In the genomic region with DNA sequence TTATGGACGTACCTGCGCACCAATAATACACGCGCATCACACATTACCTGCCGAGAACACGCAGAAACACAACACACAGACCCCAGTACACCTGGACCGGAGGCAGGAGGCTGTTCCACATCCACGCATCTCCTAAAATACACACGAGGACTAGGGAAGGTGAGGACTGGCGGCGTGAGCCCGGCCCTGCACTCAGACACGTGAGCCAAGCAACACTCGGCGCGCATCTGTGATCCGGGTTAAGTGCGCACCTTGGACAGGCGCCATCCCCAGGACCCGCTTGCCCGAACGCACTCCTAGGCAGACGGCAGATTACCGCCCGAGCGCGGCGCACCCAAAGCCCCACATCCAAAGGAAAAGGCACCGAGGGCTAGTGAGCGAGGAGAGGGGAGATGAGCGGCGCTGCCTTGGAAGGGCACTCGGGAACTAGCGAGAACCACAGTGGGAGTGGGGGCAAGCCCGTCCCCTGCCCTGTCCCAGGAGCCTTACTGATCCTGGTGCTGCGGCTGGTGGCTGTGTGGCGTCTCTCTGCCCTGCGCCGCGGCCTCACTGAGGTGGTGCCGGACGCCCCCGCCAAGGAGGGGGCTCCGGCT, we compare ENCODE assay signal across 1 cellular context.
TF ChIP-seq lines count a peak whose summit lies in the region.

No MANE protein-coding gene starts in this region.

TF ChIP-seq in HepG2, 621 proteins besides CTCF, POLR2A, EP300 and RAD21 (continued from another document and continues in another):
- TF ChIP-seq, protein P1, sequence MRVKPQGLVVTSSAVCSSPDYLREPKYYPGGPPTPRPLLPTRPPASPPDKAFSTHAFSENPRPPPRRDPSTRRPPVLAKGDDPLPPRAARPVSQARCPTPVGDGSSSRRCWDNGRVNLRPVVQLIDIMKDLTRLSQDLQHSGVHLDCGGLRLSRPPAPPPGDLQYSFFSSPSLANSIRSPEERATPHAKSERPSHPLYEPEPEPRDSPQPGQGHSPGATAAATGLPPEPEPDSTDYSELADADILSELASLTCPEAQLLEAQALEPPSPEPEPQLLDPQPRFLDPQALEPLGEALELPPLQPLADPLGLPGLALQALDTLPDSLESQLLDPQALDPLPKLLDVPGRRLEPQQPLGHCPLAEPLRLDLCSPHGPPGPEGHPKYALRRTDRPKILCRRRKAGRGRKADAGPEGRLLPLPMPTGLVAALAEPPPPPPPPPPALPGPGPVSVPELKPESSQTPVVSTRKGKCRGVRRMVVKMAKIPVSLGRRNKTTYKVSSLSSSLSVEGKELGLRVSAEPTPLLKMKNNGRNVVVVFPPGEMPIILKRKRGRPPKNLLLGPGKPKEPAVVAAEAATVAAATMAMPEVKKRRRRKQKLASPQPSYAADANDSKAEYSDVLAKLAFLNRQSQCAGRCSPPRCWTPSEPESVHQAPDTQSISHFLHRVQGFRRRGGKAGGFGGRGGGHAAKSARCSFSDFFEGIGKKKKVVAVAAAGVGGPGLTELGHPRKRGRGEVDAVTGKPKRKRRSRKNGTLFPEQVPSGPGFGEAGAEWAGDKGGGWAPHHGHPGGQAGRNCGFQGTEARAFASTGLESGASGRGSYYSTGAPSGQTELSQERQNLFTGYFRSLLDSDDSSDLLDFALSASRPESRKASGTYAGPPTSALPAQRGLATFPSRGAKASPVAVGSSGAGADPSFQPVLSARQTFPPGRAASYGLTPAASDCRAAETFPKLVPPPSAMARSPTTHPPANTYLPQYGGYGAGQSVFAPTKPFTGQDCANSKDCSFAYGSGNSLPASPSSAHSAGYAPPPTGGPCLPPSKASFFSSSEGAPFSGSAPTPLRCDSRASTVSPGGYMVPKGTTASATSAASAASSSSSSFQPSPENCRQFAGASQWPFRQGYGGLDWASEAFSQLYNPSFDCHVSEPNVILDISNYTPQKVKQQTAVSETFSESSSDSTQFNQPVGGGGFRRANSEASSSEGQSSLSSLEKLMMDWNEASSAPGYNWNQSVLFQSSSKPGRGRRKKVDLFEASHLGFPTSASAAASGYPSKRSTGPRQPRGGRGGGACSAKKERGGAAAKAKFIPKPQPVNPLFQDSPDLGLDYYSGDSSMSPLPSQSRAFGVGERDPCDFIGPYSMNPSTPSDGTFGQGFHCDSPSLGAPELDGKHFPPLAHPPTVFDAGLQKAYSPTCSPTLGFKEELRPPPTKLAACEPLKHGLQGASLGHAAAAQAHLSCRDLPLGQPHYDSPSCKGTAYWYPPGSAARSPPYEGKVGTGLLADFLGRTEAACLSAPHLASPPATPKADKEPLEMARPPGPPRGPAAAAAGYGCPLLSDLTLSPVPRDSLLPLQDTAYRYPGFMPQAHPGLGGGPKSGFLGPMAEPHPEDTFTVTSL (CRISPR knock-in tag; IDR thresholded peaks at IDR 0.05; ENCODE audit: borderline replicate concordance): no peak
- TF ChIP-seq ZNF589 (CRISPR knock-in tag; conservative IDR thresholded peaks at IDR 0.05) (no peak), ZNF780A (CRISPR knock-in tag; IDR thresholded peaks at IDR 0.05) (no peak), ZNF556 (CRISPR knock-in tag; IDR thresholded peaks at IDR 0.05; ENCODE audit: borderline replicate concordance) (no peak), YY1 (IDR thresholded peaks at IDR 0.05; ENCODE audit: insufficient read depth, insufficient replicate concordance, low read depth, low read length) (no peak), ZFP90 (CRISPR knock-in tag; IDR thresholded peaks at IDR 0.05; ENCODE audit: borderline replicate concordance) (no peak), ZNF136 (CRISPR knock-in tag; IDR thresholded peaks at IDR 0.05; ENCODE audit: low read depth) (peak; percentile 70; the same call in 1 of the 2 replicates), SAFB2 (CRISPR knock-in tag; IDR thresholded peaks at IDR 0.05; ENCODE audit: borderline replicate concordance, low read depth) (0 out of 2 replicates have a peak, but pooled peaks have one; percentile 29), ZNF652 (CRISPR knock-in tag; IDR thresholded peaks at IDR 0.05; ENCODE audit: borderline replicate concordance, low read depth) (no peak), ZBTB7A (CRISPR knock-in tag; IDR thresholded peaks at IDR 0.05) (peak; percentile 31; the same call in 1 of the 2 replicates), ZNF607 (CRISPR knock-in tag; IDR thresholded peaks at IDR 0.05; ENCODE audit: borderline replicate concordance) (no peak), NR2F2 (IDR thresholded peaks at IDR 0.05; ENCODE audit: borderline replicate concordance, low read depth) (no peak), ZNF337 (CRISPR knock-in tag; IDR thresholded peaks at IDR 0.05; ENCODE audit: borderline replicate concordance, low read depth) (no peak), TBX3 (IDR thresholded peaks at IDR 0.05; ENCODE audit: borderline replicate concordance) (no peak), RXRA (CRISPR knock-in tag; IDR thresholded peaks at IDR 0.05) (no peak), ZNF629 (CRISPR knock-in tag; conservative IDR thresholded peaks at IDR 0.05) (no peak)
- TF ChIP-seq, protein P2, sequence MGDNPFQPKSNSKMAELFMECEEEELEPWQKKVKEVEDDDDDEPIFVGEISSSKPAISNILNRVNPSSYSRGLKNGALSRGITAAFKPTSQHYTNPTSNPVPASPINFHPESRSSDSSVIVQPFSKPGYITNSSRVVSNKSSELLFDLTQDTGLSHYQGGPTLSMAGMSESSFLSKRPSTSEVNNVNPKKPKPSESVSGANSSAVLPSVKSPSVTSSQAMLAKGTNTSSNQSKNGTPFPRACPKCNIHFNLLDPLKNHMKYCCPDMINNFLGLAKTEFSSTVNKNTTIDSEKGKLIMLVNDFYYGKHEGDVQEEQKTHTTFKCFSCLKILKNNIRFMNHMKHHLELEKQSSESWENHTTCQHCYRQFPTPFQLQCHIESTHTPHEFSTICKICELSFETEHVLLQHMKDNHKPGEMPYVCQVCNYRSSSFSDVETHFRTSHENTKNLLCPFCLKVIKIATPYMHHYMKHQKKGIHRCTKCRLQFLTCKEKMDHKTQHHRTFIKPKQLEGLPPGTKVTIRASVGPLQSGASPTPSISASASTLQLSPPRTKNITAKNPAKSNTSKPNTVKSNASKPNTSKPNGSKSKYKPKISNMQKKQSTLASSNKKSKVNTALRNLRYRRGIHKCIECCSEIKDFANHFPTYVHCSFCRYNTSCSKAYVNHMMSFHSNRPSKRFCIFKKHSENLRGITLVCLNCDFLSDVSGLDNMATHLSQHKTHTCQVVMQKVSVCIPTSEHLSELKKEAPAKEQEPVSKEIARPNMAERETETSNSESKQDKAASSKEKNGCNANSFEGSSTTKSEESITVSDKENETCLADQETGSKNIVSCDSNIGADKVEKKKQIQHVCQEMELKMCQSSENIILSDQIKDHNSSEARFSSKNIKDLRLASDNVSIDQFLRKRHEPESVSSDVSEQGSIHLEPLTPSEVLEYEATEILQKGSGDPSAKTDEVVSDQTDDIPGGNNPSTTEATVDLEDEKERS (CRISPR knock-in tag; IDR thresholded peaks at IDR 0.05): 0 out of 2 replicates have a peak, but pooled peaks have one; percentile 52
- TF ChIP-seq, protein P3, sequence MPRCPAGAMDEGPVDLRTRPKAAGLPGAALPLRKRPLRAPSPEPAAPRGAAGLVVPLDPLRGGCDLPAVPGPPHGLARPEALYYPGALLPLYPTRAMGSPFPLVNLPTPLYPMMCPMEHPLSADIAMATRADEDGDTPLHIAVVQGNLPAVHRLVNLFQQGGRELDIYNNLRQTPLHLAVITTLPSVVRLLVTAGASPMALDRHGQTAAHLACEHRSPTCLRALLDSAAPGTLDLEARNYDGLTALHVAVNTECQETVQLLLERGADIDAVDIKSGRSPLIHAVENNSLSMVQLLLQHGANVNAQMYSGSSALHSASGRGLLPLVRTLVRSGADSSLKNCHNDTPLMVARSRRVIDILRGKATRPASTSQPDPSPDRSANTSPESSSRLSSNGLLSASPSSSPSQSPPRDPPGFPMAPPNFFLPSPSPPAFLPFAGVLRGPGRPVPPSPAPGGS (CRISPR knock-in tag; IDR thresholded peaks at IDR 0.05): no peak
- TF ChIP-seq, protein P4, sequence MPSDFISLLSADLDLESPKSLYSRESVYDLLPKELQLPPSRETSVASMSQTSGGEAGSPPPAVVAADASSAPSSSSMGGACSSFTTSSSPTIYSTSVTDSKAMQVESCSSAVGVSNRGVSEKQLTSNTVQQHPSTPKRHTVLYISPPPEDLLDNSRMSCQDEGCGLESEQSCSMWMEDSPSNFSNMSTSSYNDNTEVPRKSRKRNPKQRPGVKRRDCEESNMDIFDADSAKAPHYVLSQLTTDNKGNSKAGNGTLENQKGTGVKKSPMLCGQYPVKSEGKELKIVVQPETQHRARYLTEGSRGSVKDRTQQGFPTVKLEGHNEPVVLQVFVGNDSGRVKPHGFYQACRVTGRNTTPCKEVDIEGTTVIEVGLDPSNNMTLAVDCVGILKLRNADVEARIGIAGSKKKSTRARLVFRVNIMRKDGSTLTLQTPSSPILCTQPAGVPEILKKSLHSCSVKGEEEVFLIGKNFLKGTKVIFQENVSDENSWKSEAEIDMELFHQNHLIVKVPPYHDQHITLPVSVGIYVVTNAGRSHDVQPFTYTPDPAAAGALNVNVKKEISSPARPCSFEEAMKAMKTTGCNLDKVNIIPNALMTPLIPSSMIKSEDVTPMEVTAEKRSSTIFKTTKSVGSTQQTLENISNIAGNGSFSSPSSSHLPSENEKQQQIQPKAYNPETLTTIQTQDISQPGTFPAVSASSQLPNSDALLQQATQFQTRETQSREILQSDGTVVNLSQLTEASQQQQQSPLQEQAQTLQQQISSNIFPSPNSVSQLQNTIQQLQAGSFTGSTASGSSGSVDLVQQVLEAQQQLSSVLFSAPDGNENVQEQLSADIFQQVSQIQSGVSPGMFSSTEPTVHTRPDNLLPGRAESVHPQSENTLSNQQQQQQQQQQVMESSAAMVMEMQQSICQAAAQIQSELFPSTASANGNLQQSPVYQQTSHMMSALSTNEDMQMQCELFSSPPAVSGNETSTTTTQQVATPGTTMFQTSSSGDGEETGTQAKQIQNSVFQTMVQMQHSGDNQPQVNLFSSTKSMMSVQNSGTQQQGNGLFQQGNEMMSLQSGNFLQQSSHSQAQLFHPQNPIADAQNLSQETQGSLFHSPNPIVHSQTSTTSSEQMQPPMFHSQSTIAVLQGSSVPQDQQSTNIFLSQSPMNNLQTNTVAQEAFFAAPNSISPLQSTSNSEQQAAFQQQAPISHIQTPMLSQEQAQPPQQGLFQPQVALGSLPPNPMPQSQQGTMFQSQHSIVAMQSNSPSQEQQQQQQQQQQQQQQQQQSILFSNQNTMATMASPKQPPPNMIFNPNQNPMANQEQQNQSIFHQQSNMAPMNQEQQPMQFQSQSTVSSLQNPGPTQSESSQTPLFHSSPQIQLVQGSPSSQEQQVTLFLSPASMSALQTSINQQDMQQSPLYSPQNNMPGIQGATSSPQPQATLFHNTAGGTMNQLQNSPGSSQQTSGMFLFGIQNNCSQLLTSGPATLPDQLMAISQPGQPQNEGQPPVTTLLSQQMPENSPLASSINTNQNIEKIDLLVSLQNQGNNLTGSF (CRISPR knock-in tag; IDR thresholded peaks at IDR 0.05): no peak
- TF ChIP-seq, protein P5, sequence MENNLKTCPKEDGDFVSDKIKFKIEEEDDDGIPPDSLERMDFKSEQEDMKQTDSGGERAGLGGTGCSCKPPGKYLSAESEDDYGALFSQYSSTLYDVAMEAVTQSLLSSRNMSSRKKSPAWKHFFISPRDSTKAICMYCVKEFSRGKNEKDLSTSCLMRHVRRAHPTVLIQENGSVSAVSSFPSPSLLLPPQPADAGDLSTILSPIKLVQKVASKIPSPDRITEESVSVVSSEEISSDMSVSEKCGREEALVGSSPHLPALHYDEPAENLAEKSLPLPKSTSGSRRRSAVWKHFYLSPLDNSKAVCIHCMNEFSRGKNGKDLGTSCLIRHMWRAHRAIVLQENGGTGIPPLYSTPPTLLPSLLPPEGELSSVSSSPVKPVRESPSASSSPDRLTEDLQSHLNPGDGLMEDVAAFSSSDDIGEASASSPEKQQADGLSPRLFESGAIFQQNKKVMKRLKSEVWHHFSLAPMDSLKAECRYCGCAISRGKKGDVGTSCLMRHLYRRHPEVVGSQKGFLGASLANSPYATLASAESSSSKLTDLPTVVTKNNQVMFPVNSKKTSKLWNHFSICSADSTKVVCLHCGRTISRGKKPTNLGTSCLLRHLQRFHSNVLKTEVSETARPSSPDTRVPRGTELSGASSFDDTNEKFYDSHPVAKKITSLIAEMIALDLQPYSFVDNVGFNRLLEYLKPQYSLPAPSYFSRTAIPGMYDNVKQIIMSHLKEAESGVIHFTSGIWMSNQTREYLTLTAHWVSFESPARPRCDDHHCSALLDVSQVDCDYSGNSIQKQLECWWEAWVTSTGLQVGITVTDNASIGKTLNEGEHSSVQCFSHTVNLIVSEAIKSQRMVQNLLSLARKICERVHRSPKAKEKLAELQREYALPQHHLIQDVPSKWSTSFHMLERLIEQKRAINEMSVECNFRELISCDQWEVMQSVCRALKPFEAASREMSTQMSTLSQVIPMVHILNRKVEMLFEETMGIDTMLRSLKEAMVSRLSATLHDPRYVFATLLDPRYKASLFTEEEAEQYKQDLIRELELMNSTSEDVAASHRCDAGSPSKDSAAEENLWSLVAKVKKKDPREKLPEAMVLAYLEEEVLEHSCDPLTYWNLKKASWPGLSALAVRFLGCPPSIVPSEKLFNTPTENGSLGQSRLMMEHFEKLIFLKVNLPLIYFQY (CRISPR knock-in tag; IDR thresholded peaks at IDR 0.05; ENCODE audit: borderline replicate concordance): no peak; the same call in 1 of the 2 replicates
- TF ChIP-seq, protein P6, sequence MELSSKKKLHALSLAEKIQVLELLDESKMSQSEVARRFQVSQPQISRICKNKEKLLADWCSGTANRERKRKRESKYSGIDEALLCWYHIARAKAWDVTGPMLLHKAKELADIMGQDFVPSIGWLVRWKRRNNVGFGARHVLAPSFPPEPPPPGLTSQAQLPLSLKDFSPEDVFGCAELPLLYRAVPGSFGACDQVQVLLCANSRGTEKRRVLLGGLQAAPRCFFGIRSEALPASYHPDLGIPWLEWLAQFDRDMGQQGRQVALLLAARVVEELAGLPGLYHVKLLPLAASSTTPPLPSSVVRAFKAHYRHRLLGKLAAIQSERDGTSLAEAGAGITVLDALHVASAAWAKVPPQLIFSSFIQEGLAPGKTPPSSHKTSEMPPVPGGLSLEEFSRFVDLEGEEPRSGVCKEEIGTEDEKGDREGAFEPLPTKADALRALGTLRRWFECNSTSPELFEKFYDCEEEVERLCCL (CRISPR knock-in tag; IDR thresholded peaks at IDR 0.05; ENCODE audit: borderline replicate concordance): peak; percentile 68; the same call in 1 of the 2 replicates
- TF ChIP-seq, protein P7, sequence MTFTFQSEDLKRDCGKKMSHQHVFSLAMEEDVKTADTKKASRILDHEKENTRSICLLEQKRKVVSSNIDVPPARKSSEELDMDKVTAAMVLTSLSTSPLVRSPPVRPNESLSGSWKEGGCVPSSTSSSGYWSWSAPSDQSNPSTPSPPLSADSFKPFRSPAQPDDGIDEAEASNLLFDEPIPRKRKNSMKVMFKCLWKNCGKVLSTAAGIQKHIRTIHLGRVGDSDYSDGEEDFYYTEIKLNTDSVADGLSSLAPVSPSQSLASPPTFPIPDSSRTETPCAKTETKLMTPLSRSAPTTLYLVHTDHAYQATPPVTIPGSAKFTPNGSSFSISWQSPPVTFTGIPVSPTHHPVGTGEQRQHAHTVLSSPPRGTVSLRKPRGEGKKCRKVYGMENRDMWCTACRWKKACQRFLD (CRISPR knock-in tag; IDR thresholded peaks at IDR 0.05; ENCODE audit: borderline replicate concordance): 0 out of 2 replicates have a peak, but pooled peaks have one; percentile 52
- TF ChIP-seq, protein P8, sequence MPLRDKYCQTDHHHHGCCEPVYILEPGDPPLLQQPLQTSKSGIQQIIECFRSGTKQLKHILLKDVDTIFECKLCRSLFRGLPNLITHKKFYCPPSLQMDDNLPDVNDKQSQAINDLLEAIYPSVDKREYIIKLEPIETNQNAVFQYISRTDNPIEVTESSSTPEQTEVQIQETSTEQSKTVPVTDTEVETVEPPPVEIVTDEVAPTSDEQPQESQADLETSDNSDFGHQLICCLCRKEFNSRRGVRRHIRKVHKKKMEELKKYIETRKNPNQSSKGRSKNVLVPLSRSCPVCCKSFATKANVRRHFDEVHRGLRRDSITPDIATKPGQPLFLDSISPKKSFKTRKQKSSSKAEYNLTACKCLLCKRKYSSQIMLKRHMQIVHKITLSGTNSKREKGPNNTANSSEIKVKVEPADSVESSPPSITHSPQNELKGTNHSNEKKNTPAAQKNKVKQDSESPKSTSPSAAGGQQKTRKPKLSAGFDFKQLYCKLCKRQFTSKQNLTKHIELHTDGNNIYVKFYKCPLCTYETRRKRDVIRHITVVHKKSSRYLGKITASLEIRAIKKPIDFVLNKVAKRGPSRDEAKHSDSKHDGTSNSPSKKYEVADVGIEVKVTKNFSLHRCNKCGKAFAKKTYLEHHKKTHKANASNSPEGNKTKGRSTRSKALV (CRISPR knock-in tag; IDR thresholded peaks at IDR 0.05): peak; percentile 98
